In the genomic region with DNA sequence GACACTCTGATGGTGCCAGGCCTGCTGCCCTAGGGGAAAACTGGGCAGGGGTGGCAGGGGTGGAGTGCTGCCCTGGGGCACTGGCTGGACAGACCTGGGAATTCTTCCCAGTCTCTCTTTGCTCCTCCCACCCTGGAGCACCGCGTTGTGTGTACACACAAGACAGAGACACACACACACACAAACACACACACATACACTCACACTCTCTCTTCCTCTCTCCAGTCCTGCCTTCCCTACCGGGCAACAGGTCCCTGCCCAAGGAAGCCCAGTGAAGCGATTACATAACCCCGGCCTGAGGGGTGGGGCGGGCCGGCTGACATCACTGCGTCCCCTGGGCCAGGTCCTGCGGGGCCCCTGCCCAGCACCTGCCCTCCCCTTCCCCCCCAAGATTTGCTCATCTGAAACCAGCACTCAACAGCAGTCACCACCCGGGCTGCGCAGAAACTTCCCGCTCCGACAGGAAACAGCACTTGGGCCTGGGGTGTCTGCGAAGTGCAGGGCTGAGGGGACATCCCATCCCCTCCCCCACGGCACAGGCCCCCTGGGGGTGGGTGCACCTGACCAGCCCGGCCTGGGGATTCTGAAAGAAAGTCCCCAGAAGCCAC, we compare ENCODE assay signal across 8 cellular contexts. TPM values are rescaled to one million over a fixed set of nuclear protein-coding genes. Genes with fewer than 3 reads are reported as not detected.
A peak's percentile ranks its signal among the peaks of the same experiment; 100 is the strongest.
DNase-seq lines count a peak whose midpoint lies in the region; ATAC-seq and TF ChIP-seq lines count a peak whose summit lies in the region.

No MANE protein-coding gene starts in this region.

- ATAC-seq in GM21360 (IDR thresholded peaks at IDR 0.05; ENCODE audit: unreplicated experiment): peak; percentile 6

- intact Hi-C loops in dorsolateral prefrontal cortex (cut with DNase I): no loop called here

- H3K4me2 ChIP-seq in BLaER1: peak overlapping the region; percentile 89

- TF ChIP-seq RAD21 in liver (IDR thresholded peaks at IDR 0.05): peak; percentile 41 to 61

- H3K27me3 ChIP-seq in BLaER1 (no peaks in the 10 kb centered on the region), dorsolateral prefrontal cortex (no peaks in the 10 kb centered on the region), liver (ENCODE audit: control insufficient read depth in 4 of 4, insufficient read depth in 4 of 4, low read length in 3 of 4) (no peaks in the 10 kb centered on the region)

- H3K36me3 ChIP-seq in BLaER1 (peaks cover 47% of the 10 kb centered on the region), liver (ENCODE audit: control insufficient read depth in 4 of 4, insufficient read depth in 3 of 4, low read depth in 1 of 4, low read length in 3 of 4) (peaks cover 0 to 9% (median under 1%) of the 10 kb centered on the region in 4 donors)

- TF ChIP-seq CTCF in dorsolateral prefrontal cortex (IDR thresholded peaks at IDR 0.05 in 54 of 56, conservative IDR thresholded peaks at IDR 0.05 in 2 of 56; ENCODE audit: low read depth in 1 of 56, partially characterized antibody in 56 of 56) (peak in 4 of 56 donors; percentile 2 to 10 (median 9)), liver (IDR thresholded peaks at IDR 0.05; ENCODE audit: low read depth, low read length, missing input control) (no peak)

- peak overlapping the region; percentile 96 for H3K9ac ChIP-seq in BLaER1
- H3K9ac ChIP-seq in liver (ENCODE audit: low read depth in 1 of 2, low read length in 2 of 2): peak overlapping the region; percentile 67 to 99

- under 1% methylated on average over 16 of the region's 16 CpGs for WGBS in liver

- H3K4me1 ChIP-seq in BLaER1 (peaks cover 86% of the 10 kb centered on the region), liver (ENCODE audit: control insufficient read depth in 4 of 4, insufficient read depth in 4 of 4, low read length in 3 of 4) (peaks cover 41 to 72% (median 61%) of the 10 kb centered on the region in 4 donors)

- peaks cover 58% of the 10 kb centered on the region for H4K20me1 ChIP-seq in BLaER1

- no peaks in the 10 kb centered on the region for H3K9me3 ChIP-seq in BLaER1
- no peaks in the 10 kb centered on the region for H3K9me3 ChIP-seq in liver (ENCODE audit: control insufficient read depth in 4 of 4, low read length in 3 of 4)

- DNase-seq in NCI-H146 treated with DMSO at 0.1 percent for 48 hours (lab: John Stamatoyannopoulos, UW; ENCODE audit: unreplicated experiment) (peak; percentile 18), dorsolateral prefrontal cortex (peak in 8 of 10 donors; percentile 52 to 80 (median 72)), NCI-H1092 treated with DMSO at 0.1 percent for 48 hours (lab: John Stamatoyannopoulos, UW) (no peak)
- DNase-seq in activated CD4-positive, CD25-positive, alpha-beta regulatory T cell treated with anti-CD3 and anti-CD28 coated beads, Interleukin-2, amount 50 U/mL, for 72 hours: peak; percentile 59
- DNase-seq in stimulated activated CD4-positive, alpha-beta T cell treated with anti-CD3 and anti-CD28 coated beads, Interleukin-4, amount 100 ng/mL, for 4 hours: peak; percentile 47 to 52

- H3K27ac ChIP-seq in BLaER1: peak overlapping the region; percentile 93
- H3K27ac ChIP-seq in dorsolateral prefrontal cortex: peak overlapping the region; percentile 70 to 99 (median 95)
- peak overlapping the region; percentile 95 to 99 for H3K27ac ChIP-seq in liver (ENCODE audit: low read depth in 1 of 2, low read length in 2 of 2)

- H3K4me3 ChIP-seq in BLaER1 (peak overlapping the region; percentile 88), dorsolateral prefrontal cortex (peak overlapping the region; percentile 67 to 97 (median 90)), liver (ENCODE audit: low read depth in 1 of 3, low read length in 3 of 3) (peak overlapping the region; percentile 81 to 91 (median 84))

TF ChIP-seq in liver, 16 proteins besides CTCF, POLR2A, EP300 and RAD21:
- TF ChIP-seq JUND (IDR thresholded peaks at IDR 0.05) (peak; percentile 58 to 93), HNF4G (IDR thresholded peaks at IDR 0.05) (no peak), SP1 (IDR thresholded peaks at IDR 0.05) (peak; percentile 88), YY1 (IDR thresholded peaks at IDR 0.05) (peak; percentile 82), TAF1 (conservative IDR thresholded peaks at IDR 0.05) (peak; percentile 95), NR2F2 (IDR thresholded peaks at IDR 0.05) (peak; percentile 21), GABPA (IDR thresholded peaks at IDR 0.05 in 1 of 2, conservative IDR thresholded peaks at IDR 0.05 in 1 of 2) (peak in 1 of 2 donors; percentile 77), RXRA (IDR thresholded peaks at IDR 0.05) (peak; percentile 81 to 94), FOXA1 (IDR thresholded peaks at IDR 0.05) (peak; percentile 66), HNF4A (conservative IDR thresholded peaks at IDR 0.05) (peak; percentile 69 to 82), EGR1 (IDR thresholded peaks at IDR 0.05; ENCODE audit: low read depth in 2 of 2) (peak in 1 of 2 donors; percentile 77), FOXA2 (IDR thresholded peaks at IDR 0.05) (peak; percentile 88)
- TF ChIP-seq, protein P1, sequence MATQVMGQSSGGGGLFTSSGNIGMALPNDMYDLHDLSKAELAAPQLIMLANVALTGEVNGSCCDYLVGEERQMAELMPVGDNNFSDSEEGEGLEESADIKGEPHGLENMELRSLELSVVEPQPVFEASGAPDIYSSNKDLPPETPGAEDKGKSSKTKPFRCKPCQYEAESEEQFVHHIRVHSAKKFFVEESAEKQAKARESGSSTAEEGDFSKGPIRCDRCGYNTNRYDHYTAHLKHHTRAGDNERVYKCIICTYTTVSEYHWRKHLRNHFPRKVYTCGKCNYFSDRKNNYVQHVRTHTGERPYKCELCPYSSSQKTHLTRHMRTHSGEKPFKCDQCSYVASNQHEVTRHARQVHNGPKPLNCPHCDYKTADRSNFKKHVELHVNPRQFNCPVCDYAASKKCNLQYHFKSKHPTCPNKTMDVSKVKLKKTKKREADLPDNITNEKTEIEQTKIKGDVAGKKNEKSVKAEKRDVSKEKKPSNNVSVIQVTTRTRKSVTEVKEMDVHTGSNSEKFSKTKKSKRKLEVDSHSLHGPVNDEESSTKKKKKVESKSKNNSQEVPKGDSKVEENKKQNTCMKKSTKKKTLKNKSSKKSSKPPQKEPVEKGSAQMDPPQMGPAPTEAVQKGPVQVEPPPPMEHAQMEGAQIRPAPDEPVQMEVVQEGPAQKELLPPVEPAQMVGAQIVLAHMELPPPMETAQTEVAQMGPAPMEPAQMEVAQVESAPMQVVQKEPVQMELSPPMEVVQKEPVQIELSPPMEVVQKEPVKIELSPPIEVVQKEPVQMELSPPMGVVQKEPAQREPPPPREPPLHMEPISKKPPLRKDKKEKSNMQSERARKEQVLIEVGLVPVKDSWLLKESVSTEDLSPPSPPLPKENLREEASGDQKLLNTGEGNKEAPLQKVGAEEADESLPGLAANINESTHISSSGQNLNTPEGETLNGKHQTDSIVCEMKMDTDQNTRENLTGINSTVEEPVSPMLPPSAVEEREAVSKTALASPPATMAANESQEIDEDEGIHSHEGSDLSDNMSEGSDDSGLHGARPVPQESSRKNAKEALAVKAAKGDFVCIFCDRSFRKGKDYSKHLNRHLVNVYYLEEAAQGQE (IDR thresholded peaks at IDR 0.05): peak; percentile 81
- TF ChIP-seq, protein P2, sequence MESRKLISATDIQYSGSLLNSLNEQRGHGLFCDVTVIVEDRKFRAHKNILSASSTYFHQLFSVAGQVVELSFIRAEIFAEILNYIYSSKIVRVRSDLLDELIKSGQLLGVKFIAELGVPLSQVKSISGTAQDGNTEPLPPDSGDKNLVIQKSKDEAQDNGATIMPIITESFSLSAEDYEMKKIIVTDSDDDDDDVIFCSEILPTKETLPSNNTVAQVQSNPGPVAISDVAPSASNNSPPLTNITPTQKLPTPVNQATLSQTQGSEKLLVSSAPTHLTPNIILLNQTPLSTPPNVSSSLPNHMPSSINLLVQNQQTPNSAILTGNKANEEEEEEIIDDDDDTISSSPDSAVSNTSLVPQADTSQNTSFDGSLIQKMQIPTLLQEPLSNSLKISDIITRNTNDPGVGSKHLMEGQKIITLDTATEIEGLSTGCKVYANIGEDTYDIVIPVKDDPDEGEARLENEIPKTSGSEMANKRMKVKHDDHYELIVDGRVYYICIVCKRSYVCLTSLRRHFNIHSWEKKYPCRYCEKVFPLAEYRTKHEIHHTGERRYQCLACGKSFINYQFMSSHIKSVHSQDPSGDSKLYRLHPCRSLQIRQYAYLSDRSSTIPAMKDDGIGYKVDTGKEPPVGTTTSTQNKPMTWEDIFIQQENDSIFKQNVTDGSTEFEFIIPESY (IDR thresholded peaks at IDR 0.05): no peak
- TF ChIP-seq, protein P3, sequence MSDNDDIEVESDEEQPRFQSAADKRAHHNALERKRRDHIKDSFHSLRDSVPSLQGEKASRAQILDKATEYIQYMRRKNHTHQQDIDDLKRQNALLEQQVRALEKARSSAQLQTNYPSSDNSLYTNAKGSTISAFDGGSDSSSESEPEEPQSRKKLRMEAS (IDR thresholded peaks at IDR 0.05): peak; percentile 81
- TF ChIP-seq, protein P4, sequence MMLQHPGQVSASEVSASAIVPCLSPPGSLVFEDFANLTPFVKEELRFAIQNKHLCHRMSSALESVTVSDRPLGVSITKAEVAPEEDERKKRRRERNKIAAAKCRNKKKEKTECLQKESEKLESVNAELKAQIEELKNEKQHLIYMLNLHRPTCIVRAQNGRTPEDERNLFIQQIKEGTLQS (IDR thresholded peaks at IDR 0.05): peak; percentile 78

RNA-seq across cellular contexts. Expression of a gene that starts 1.2 kb away (rescaled TPM):
- total RNA-seq in dorsolateral prefrontal cortex (100 to 1,000 TPM in 32 of 120 experiments, 10 to 100 TPM in 88; 40.9 to 364 (median 77.4) TPM), liver (100 to 1,000 TPM in 1 of 2 donors, 10 to 100 TPM in 1; 49.5 to 105 TPM)
- 10 to 100 TPM; 24.7 to 43.3 TPM for polyA plus RNA-seq in liver

RNA-seq across cellular contexts. Expression of a gene that starts 34.3 kb away (rescaled TPM):
- 100 to 1,000 TPM in 118 of 120 experiments, 10 to 100 TPM in 2; 79.8 to 247 (median 161) TPM for total RNA-seq in dorsolateral prefrontal cortex
- total RNA-seq in liver: 10 to 100 TPM; 19.5 to 20.9 TPM
- polyA plus RNA-seq in liver: 10 to 100 TPM in 1 of 2 donors, 1 to 10 TPM in 1; 7.4 to 25.1 TPM

RNA-seq across cellular contexts. Expression of a gene that starts 46.3 kb away (rescaled TPM):
- 10 to 100 TPM; 15.7 to 49.6 (median 26.9) TPM for total RNA-seq in dorsolateral prefrontal cortex
- total RNA-seq in liver: 1 to 10 TPM; 7.9 to 8.7 TPM
- polyA plus RNA-seq in liver: 1 to 10 TPM; 3.4 to 5.2 TPM

RNA-seq across cellular contexts. Expression of a gene that starts 46.9 kb away (rescaled TPM):
- total RNA-seq in dorsolateral prefrontal cortex (10 to 100 TPM in 119 of 120 experiments, 1 to 10 TPM in 1; 8.6 to 54.6 (median 25.5) TPM), liver (1 to 10 TPM; 1.2 TPM)
- polyA plus RNA-seq in liver: 1 to 10 TPM; 1.3 to 1.4 TPM
